In the genomic region with DNA sequence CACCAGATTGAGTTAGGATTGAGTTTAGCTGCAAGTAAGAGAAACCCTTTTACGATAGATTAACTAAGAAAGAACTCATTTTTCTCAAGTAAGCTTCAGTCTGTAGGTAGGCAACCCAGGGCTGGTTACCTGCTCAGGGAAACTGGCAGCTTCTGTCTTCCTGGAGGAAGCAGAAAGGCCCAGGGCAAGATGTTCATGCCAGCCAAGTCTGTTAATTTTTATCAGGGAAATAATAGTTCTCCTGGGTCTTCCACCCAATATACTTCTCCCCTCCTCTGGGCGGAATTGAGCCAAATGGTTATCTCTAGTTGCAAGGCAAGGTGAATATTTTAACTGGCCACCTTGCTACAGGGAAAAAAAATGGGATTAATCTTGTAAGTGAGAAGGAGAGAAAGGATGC, we compare ENCODE assay signal across 15 cellular contexts.
DNase-seq lines count a peak whose midpoint lies in the region; ATAC-seq and TF ChIP-seq lines count a peak whose summit lies in the region.
"Had no signal": no experiment of that assay in that cellular context is flagged by ENCODE, and none has a peak within 500 bp of the region (broad histone marks: within the 10 kb centered on the region; RNA-seq: fewer than 3 reads in every experiment).

No MANE protein-coding gene starts in this region.

- no peak for DNase-seq in activated naive CD4-positive, alpha-beta T cell treated with anti-CD3 and anti-CD28 coated beads for 36 hours
- DNase-seq in Panc1 (ENCODE audit: low read depth, low spot score) (no peak), DMS 273 treated with DMSO at 0.1 percent for 48 hours (lab: John Stamatoyannopoulos, UW) (no peak)
- no peak for DNase-seq in naive thymus-derived CD8-positive, alpha-beta T cell
- DNase-seq: DMS153, DMS79 treated with DMSO at 0.1 percent for 48 hours, EL, HFFc6 had no signal

- no peak overlapping the region for H3K4me3 Mint-ChIP-seq in activated naive CD4-positive, alpha-beta T cell treated with anti-CD3 and anti-CD28 coated beads, Interleukin-2, amount 50 U/mL, for 24 hours
- H3K4me3 Mint-ChIP-seq in activated naive CD4-positive, alpha-beta T cell treated with anti-CD3 and anti-CD28 coated beads for 36 hours: no peak overlapping the region
- H3K4me3 Mint-ChIP-seq in naive thymus-derived CD8-positive, alpha-beta T cell: no peak overlapping the region
- H3K4me3 Mint-ChIP-seq: HFFc6 had no signal

- H3K36me3 ChIP-seq in Panc1 (ENCODE audit: control insufficient read depth, insufficient read depth, low read length): no peaks in the 10 kb centered on the region
- H3K36me3 ChIP-seq: HAP-1 had no signal

- H3K27me3 Mint-ChIP-seq in activated naive CD4-positive, alpha-beta T cell treated with anti-CD3 and anti-CD28 coated beads, Interleukin-2, amount 50 U/mL, for 24 hours: no peaks in the 10 kb centered on the region
- H3K27me3 Mint-ChIP-seq in activated naive CD4-positive, alpha-beta T cell treated with anti-CD3 and anti-CD28 coated beads for 36 hours (ENCODE audit: low read depth): no peaks in the 10 kb centered on the region
- H3K27me3 Mint-ChIP-seq in naive thymus-derived CD8-positive, alpha-beta T cell: no peaks in the 10 kb centered on the region

- no peaks in the 10 kb centered on the region; the same call in 1 of the 2 replicates for H3K4me1 ChIP-seq in Panc1 (ENCODE audit: control insufficient read depth, insufficient read depth, low read length)

- H3K27me3 ChIP-seq in Panc1 (ENCODE audit: control insufficient read depth, insufficient read depth, low read length): no peaks in the 10 kb centered on the region

- peaks cover 64% of the 10 kb centered on the region for H3K4me1 Mint-ChIP-seq in activated naive CD4-positive, alpha-beta T cell treated with anti-CD3 and anti-CD28 coated beads, Interleukin-2, amount 50 U/mL, for 24 hours
- peaks cover 32% of the 10 kb centered on the region for H3K4me1 Mint-ChIP-seq in activated naive CD4-positive, alpha-beta T cell treated with anti-CD3 and anti-CD28 coated beads for 36 hours (ENCODE audit: low read depth)
- H3K4me1 Mint-ChIP-seq in naive thymus-derived CD8-positive, alpha-beta T cell: peaks cover 31 to 67% (median 55%) of the 10 kb centered on the region in 4 donors

- H3K9me3 Mint-ChIP-seq in activated naive CD4-positive, alpha-beta T cell treated with anti-CD3 and anti-CD28 coated beads, Interleukin-2, amount 50 U/mL, for 24 hours: peaks cover 12% of the 10 kb centered on the region
- H3K9me3 Mint-ChIP-seq in activated naive CD4-positive, alpha-beta T cell treated with anti-CD3 and anti-CD28 coated beads for 36 hours: peaks cover 19% of the 10 kb centered on the region
- H3K9me3 Mint-ChIP-seq in naive thymus-derived CD8-positive, alpha-beta T cell: peaks cover 0 to 19% (median 10%) of the 10 kb centered on the region in 9 donors

- intact Hi-C loops in activated naive CD4-positive, alpha-beta T cell treated with anti-CD3 and anti-CD28 coated beads for 36 hours (cut with micrococcal nuclease): no loop called here
- intact Hi-C loops in Panc1 (cut with micrococcal nuclease; ENCODE audit: unreplicated experiment): no loop called here

- no peak overlapping the region for H3K4me3 ChIP-seq in Panc1 (ENCODE audit: low read depth in 2 of 2, low read length in 2 of 2)
- H3K4me3 ChIP-seq: HAP-1, K562 had no signal

- in situ Hi-C loops in Panc1 (cut with HindIII; ENCODE audit: low pct_unique_long_range_greater_than_20kb, low sequenced_read_pairs): no loop called here

- CTCF ChIA-PET in activated naive CD4-positive, alpha-beta T cell treated with anti-CD3 and anti-CD28 coated beads for 36 hours (lab: Charles Lee): no interaction called here
- CTCF ChIA-PET in Panc1 (lab: Charles Lee): no interaction called here

- peak overlapping the region; percentile 0 for H3K27ac Mint-ChIP-seq in activated naive CD4-positive, alpha-beta T cell treated with anti-CD3 and anti-CD28 coated beads, Interleukin-2, amount 50 U/mL, for 24 hours
- no peak overlapping the region for H3K27ac Mint-ChIP-seq in activated naive CD4-positive, alpha-beta T cell treated with anti-CD3 and anti-CD28 coated beads for 36 hours
- H3K27ac Mint-ChIP-seq in naive thymus-derived CD8-positive, alpha-beta T cell: peak overlapping the region in 7 of 10 donors; percentile 1 to 71 (median 33)
- H3K27ac Mint-ChIP-seq: HFFc6 had no signal

- no peak for TF ChIP-seq CTCF in Panc1 (IDR thresholded peaks at IDR 0.05)

- no peak for ATAC-seq in Panc1
- no peak for ATAC-seq in naive thymus-derived CD8-positive, alpha-beta T cell
- no peak for ATAC-seq in GM21526 (IDR thresholded peaks at IDR 0.05; ENCODE audit: low FRiP score, unreplicated experiment)
- no peak for ATAC-seq in HG03432 (IDR thresholded peaks at IDR 0.05; ENCODE audit: unreplicated experiment)
- ATAC-seq: K562 had no signal

- no TSS peak for BruUV-seq in Panc1 (replicated peaks; lab: Mats Ljungman, UMichigan)

- H3K36me3 Mint-ChIP-seq in activated naive CD4-positive, alpha-beta T cell treated with anti-CD3 and anti-CD28 coated beads, Interleukin-2, amount 50 U/mL, for 24 hours: peaks cover 30% of the 10 kb centered on the region
- peaks cover 19% of the 10 kb centered on the region for H3K36me3 Mint-ChIP-seq in activated naive CD4-positive, alpha-beta T cell treated with anti-CD3 and anti-CD28 coated beads for 36 hours (ENCODE audit: low read depth)
- peaks cover 18 to 31% (median 26%) of the 10 kb centered on the region in 3 donors for H3K36me3 Mint-ChIP-seq in naive thymus-derived CD8-positive, alpha-beta T cell

- POLR2A ChIA-PET in Panc1 (lab: Charles Lee): no interaction called here
- POLR2A ChIA-PET in naive thymus-derived CD8-positive, alpha-beta T cell (lab: Charles Lee): no interaction called here

- H3K9me3 ChIP-seq in Panc1 (ENCODE audit: control insufficient read depth, insufficient read depth, low read depth, low read length): no peaks in the 10 kb centered on the region

- H3K27ac ChIP-seq in Panc1 (ENCODE audit: low read length): 0 out of 2 replicates have a peak overlapping the region, but pooled peaks have one; percentile 35
- H3K27ac ChIP-seq: 22Rv1, HL-60 had no signal
